In the genomic region with DNA sequence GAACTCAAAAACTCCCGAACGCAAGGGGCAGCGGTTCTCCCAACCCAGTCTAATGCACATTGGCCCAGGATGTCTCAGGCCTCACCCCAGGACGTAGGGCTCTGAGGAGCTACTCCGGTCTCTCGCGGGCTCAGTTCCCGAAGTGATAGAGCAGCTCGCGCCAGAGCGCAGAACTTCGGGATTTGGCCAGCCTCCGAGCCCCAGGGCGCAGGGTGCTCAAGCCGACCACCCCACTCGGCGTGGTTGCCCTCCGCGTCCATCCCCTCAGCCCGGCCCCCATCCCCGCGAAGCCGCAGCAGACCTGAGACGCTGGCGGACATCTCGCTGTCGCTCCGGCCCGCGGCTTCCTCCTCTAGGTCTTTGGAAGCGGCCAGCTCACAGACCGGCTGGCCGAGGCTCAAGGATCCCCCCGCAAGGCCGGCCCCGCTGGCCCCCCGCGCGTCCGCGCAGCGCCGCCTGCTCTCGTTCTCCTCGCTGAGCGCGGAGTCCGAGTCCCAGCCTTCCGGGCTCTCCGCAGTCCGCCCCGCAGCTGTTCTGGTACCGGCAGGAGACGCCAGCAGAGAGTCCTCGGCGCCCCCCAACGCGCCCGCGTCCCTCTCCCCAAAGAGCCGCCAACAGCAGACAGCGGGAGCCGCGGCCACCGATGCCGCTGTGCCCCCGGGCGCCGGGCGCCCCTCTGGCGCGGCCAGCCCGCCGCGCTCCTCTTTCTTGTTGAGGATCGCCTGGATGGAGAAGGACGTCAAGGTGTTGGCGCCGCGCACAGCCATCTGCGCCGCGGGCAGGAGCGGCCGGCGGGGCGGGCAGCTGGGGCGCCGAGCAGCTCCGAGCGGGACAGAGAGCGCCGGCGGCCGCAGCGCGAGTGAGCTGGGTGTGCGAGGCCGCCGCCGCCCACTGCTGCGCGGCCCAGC, we compare ENCODE assay signal across 1 cellular context.
TF ChIP-seq lines count a peak whose summit lies in the region.

Gene NKX3-2 (minus strand): TSS at position 861 of the 908 bp plus-strand sequence. CDS start 94 bp downstream, at position 767.

TF ChIP-seq in H1, 55 proteins besides CTCF, POLR2A, EP300 and RAD21:
- TF ChIP-seq KDM4A (IDR thresholded peaks at IDR 0.05; ENCODE audit: low read depth, low read length, severe bottlenecking) (peak; percentile 75), E2F6 (IDR thresholded peaks at IDR 0.05) (0 out of 2 replicates have a peak, but pooled peaks have one; percentile 24), HDAC2 (IDR thresholded peaks at IDR 0.05; ENCODE audit: borderline replicate concordance in 1 of 2, low read depth in 2 of 2, low read length in 2 of 2) (0 out of 4 replicates have a peak, but pooled peaks of 1 of the 2 experiments have one; percentile 1), TAF7 (optimal IDR thresholded peaks at IDR 0.05; ENCODE audit: borderline replicate concordance, low read depth, low read length) (no peak), ASH2L (IDR thresholded peaks at IDR 0.05; ENCODE audit: low read length) (peak; percentile 54), KDM1A (IDR thresholded peaks at IDR 0.05; ENCODE audit: borderline replicate concordance, low read length) (no peak), EZH2 (IDR thresholded peaks at IDR 0.05; ENCODE audit: low read depth, low read length, severe bottlenecking) (peak; percentile 100), SUZ12 (IDR thresholded peaks at IDR 0.05; ENCODE audit: low read length) (peak; percentile 100), RNF2 (IDR thresholded peaks at IDR 0.05; ENCODE audit: borderline replicate concordance, low read depth, low read length, missing control alignments, poor library complexity, severe bottlenecking) (peak; percentile 88), CBX8 (IDR thresholded peaks at IDR 0.05; ENCODE audit: borderline replicate concordance, low read depth, low read length) (no peak; the same call in 1 of the 2 replicates)
- TF ChIP-seq, protein P1, sequence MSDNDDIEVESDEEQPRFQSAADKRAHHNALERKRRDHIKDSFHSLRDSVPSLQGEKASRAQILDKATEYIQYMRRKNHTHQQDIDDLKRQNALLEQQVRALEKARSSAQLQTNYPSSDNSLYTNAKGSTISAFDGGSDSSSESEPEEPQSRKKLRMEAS (IDR thresholded peaks at IDR 0.05) = 0 out of 2 replicates have a peak, but pooled peaks have one; percentile 20
